In genomic region chr17:35732806-35733136, GRCh38 we compare ENCODE assay signal across 13 cellular contexts. TPM values are rescaled to one million over a fixed set of nuclear protein-coding genes. Genes with fewer than 3 reads are reported as not detected.
DNase-seq lines count a peak whose midpoint lies in the region; ATAC-seq and TF ChIP-seq lines count a peak whose summit lies in the region.
"Had no signal": no experiment of that assay in that cellular context is flagged by ENCODE, and none has a peak within 500 bp of the region (broad histone marks: within the 10 kb centered on the region; RNA-seq: fewer than 3 reads in every experiment).

No MANE protein-coding gene starts in this region.

- no peaks in the 10 kb centered on the region for H3K9me3 ChIP-seq in CD8-positive, alpha-beta memory T cell (ENCODE audit: low read length)
- H3K9me3 ChIP-seq in mesodermal cell (ENCODE audit: control insufficient read depth, low read length): no peaks in the 10 kb centered on the region

- CTCF ChIA-PET in AG04449 (lab: Yijun Ruan, JAX): interaction anchor here (1.7 to 6.5 kb wide), 4 partner anchors 11 to 119 kb away, joined by 7 to 43 read pairs (median 8); no protein-coding TSS in a partner anchor
- CTCF ChIA-PET in CD8-positive, alpha-beta memory T cell (lab: Charles Lee): interaction anchor here (2.0 kb wide), 1 partner anchor 14 kb away, joined by 6 read pairs; no protein-coding TSS in a partner anchor

- H3K4me3 Mint-ChIP-seq in CD8-positive, alpha-beta memory T cell: peak overlapping the region in 5 of 7 donors; percentile 59 to 79 (median 65)
- H3K4me3 Mint-ChIP-seq in activated naive CD8-positive, alpha-beta T cell treated with anti-CD3 and anti-CD28 coated beads, Interleukin-2, amount 50 U/mL, for 24 hours: peak overlapping the region; percentile 66
- H3K4me3 Mint-ChIP-seq in stimulated activated memory B cell treated with anti-CD40 and anti-IgM and Interleukin-4, amounts not matched to agents 10 μg/mL and 1 μg/mL and 100 μg/mL, for 72 hours: no peak overlapping the region

- H3K27ac ChIP-seq in CD8-positive, alpha-beta memory T cell (ENCODE audit: low read depth, low read length): no peak overlapping the region
- H3K27ac ChIP-seq in mesodermal cell (ENCODE audit: low read depth, low read length, severe bottlenecking): no peak overlapping the region

- no peaks in the 10 kb centered on the region for H3K27me3 ChIP-seq in CD8-positive, alpha-beta memory T cell (ENCODE audit: insufficient read depth, low read length, poor library complexity, severe bottlenecking)

- peaks cover 0 to 2% of the 10 kb centered on the region in 2 donors for H3K27me3 Mint-ChIP-seq in CD8-positive, alpha-beta memory T cell
- H3K27me3 Mint-ChIP-seq in activated naive CD8-positive, alpha-beta T cell treated with anti-CD3 and anti-CD28 coated beads, Interleukin-2, amount 50 U/mL, for 24 hours: no peaks in the 10 kb centered on the region
- H3K27me3 Mint-ChIP-seq in stimulated activated memory B cell treated with anti-CD40 and anti-IgM and Interleukin-4, amounts not matched to agents 10 μg/mL and 1 μg/mL and 100 μg/mL, for 72 hours: peaks cover 9% of the 10 kb centered on the region
- H3K27me3 Mint-ChIP-seq: stimulated activated naive CD8-positive, alpha-beta T cell treated with anti-CD3 and anti-CD28 coated beads, Interleukin-15, Interleukin-2, amounts not matched to agents 100 ng/mL and 50 ng/mL, for 24 hours had no signal

- TF ChIP-seq CTCF in AG04449 (IDR thresholded peaks at IDR 0.05; ENCODE audit: insufficient read depth, low read length, missing control alignments): no peak

- H3K4me1 Mint-ChIP-seq in CD8-positive, alpha-beta memory T cell: peaks cover 12 to 24% (median 19%) of the 10 kb centered on the region in 3 donors
- H3K4me1 Mint-ChIP-seq in activated naive CD8-positive, alpha-beta T cell treated with anti-CD3 and anti-CD28 coated beads, Interleukin-2, amount 50 U/mL, for 24 hours: peaks cover 11% of the 10 kb centered on the region
- peaks cover 11% of the 10 kb centered on the region for H3K4me1 Mint-ChIP-seq in stimulated activated memory B cell treated with anti-CD40 and anti-IgM and Interleukin-4, amounts not matched to agents 10 μg/mL and 1 μg/mL and 100 μg/mL, for 72 hours

- H3K36me3 Mint-ChIP-seq in CD8-positive, alpha-beta memory T cell: peaks cover 0 to 11% (median 4%) of the 10 kb centered on the region in 3 donors
- no peaks in the 10 kb centered on the region for H3K36me3 Mint-ChIP-seq in activated naive CD8-positive, alpha-beta T cell treated with anti-CD3 and anti-CD28 coated beads, Interleukin-2, amount 50 U/mL, for 24 hours (ENCODE audit: low read depth)
- H3K36me3 Mint-ChIP-seq in stimulated activated memory B cell treated with anti-CD40 and anti-IgM and Interleukin-4, amounts not matched to agents 10 μg/mL and 1 μg/mL and 100 μg/mL, for 72 hours: peaks cover 10% of the 10 kb centered on the region
- H3K36me3 Mint-ChIP-seq: activated naive CD4-positive, alpha-beta T cell treated with anti-CD3 and anti-CD28 coated beads, Interleukin-2, amount 50 U/mL, for 72 hours had no signal

- peak overlapping the region in 2 of 8 donors; percentile 61 to 65 for H3K27ac Mint-ChIP-seq in CD8-positive, alpha-beta memory T cell
- H3K27ac Mint-ChIP-seq in activated naive CD8-positive, alpha-beta T cell treated with anti-CD3 and anti-CD28 coated beads, Interleukin-2, amount 50 U/mL, for 24 hours: no peak overlapping the region
- H3K27ac Mint-ChIP-seq in stimulated activated memory B cell treated with anti-CD40 and anti-IgM and Interleukin-4, amounts not matched to agents 10 μg/mL and 1 μg/mL and 100 μg/mL, for 72 hours: no peak overlapping the region
- H3K27ac Mint-ChIP-seq: stimulated activated naive CD8-positive, alpha-beta T cell treated with anti-CD3 and anti-CD28 coated beads, Interleukin-15, Interleukin-2, amounts not matched to agents 100 ng/mL and 50 ng/mL, for 24 hours had no signal

- no peaks in the 10 kb centered on the region for H3K9me3 Mint-ChIP-seq in CD8-positive, alpha-beta memory T cell
- H3K9me3 Mint-ChIP-seq in activated naive CD8-positive, alpha-beta T cell treated with anti-CD3 and anti-CD28 coated beads, Interleukin-2, amount 50 U/mL, for 24 hours: no peaks in the 10 kb centered on the region
- H3K9me3 Mint-ChIP-seq in stimulated activated memory B cell treated with anti-CD40 and anti-IgM and Interleukin-4, amounts not matched to agents 10 μg/mL and 1 μg/mL and 100 μg/mL, for 72 hours: no peaks in the 10 kb centered on the region
- H3K9me3 Mint-ChIP-seq: activated naive CD4-positive, alpha-beta T cell treated with anti-CD3 and anti-CD28 coated beads, Interleukin-2, amount 50 U/mL, for 72 hours; stimulated activated naive CD8-positive, alpha-beta T cell treated with anti-CD3 and anti-CD28 coated beads, Interleukin-15, Interleukin-2, amounts not matched to agents 100 ng/mL and 50 ng/mL, for 24 hours had no signal

- H3K4me1 ChIP-seq in CD8-positive, alpha-beta memory T cell (ENCODE audit: insufficient read depth, low read length): peaks cover 8% of the 10 kb centered on the region
- peaks cover 12% of the 10 kb centered on the region for H3K4me1 ChIP-seq in mesodermal cell (ENCODE audit: control insufficient read depth, insufficient read depth, low read length, poor library complexity, severe bottlenecking)

- WGBS in mesodermal cell (ENCODE audit: insufficient coverage in 2 of 2), 2 experiments: 71% methylated on average over 1 of the region's 1 CpG; no CpG with 5 or more reads in 1 of the 2 experiments

- H3K4me3 ChIP-seq in AG04449 (ENCODE audit: low read depth, low read length) (peak overlapping the region; percentile 6; the same call in 1 of the 2 replicates), mesodermal cell (ENCODE audit: extremely low read depth, insufficient read depth, low read length, poor library complexity, severe bottlenecking) (peak overlapping the region; percentile 62)
- no peak overlapping the region for H3K4me3 ChIP-seq in CD8-positive, alpha-beta memory T cell (ENCODE audit: low read length)

- DNase-seq in AG04449 (ENCODE audit: low read depth, low spot score): no peak
- DNase-seq in CD8-positive, alpha-beta memory T cell: no peak
- no peak for DNase-seq in activated naive CD8-positive, alpha-beta T cell treated with anti-CD3 and anti-CD28 coated beads, Interleukin-2, amount 50 U/mL, for 24 hours
- no peak for DNase-seq in amniotic stem cell (lab: John Stamatoyannopoulos, UW)
- DNase-seq in iPS-NIHi11 (ENCODE audit: low spot score): no peak
- DNase-seq: NCI-H2081; stimulated activated CD4-positive, alpha-beta T cell treated with anti-CD3 and anti-CD28 coated beads, Interleukin-4, amount 100 ng/mL, for 4 hours had no signal

- ATAC-seq in activated naive CD8-positive, alpha-beta T cell treated with anti-CD3 and anti-CD28 coated beads, Interleukin-2, amount 50 U/mL, for 24 hours: no peak
- ATAC-seq in GM18870 (IDR thresholded peaks at IDR 0.05; ENCODE audit: unreplicated experiment): no peak
- ATAC-seq in stimulated activated memory B cell treated with anti-CD40 and anti-IgM and Interleukin-4, amounts not matched to agents 10 μg/mL and 1 μg/mL and 100 μg/mL, for 72 hours: no peak
- ATAC-seq: activated naive CD4-positive, alpha-beta T cell treated with anti-CD3 and anti-CD28 coated beads, Interleukin-2, amount 50 U/mL, for 72 hours had no signal

- POLR2A ChIA-PET in AG04449 (lab: Yijun Ruan, JAX): no interaction called here
- POLR2A ChIA-PET in CD8-positive, alpha-beta memory T cell (lab: Charles Lee): no interaction called here

- no peaks in the 10 kb centered on the region for H3K36me3 ChIP-seq in CD8-positive, alpha-beta memory T cell (ENCODE audit: insufficient read depth, low read length)
- peaks cover 12% of the 10 kb centered on the region for H3K36me3 ChIP-seq in mesodermal cell (ENCODE audit: control insufficient read depth, insufficient read depth, low read length)

RNA-seq across cellular contexts. Expression of gene RASL10B, which starts 1.3 kb away (rescaled TPM):
- under 1 TPM; 0.79 to 0.80 TPM for total RNA-seq in CD8-positive, alpha-beta memory T cell
- 0.12 TPM for polyA plus RNA-seq in CD8-positive, alpha-beta memory T cell
- 56.3 TPM for polyA plus RNA-seq in mesodermal cell (2013, experiment 1 of 2)
- 53.3 TPM for polyA plus RNA-seq in mesodermal cell (2013, experiment 2 of 2)

RNA-seq across cellular contexts. Expression of gene GAS2L2, which starts 20.3 kb away (rescaled TPM):
- under 1 TPM in 1 of 2 experiments, not detected in 1; 0.07 TPM for total RNA-seq in CD8-positive, alpha-beta memory T cell
- not detected for polyA plus RNA-seq in CD8-positive, alpha-beta memory T cell
- polyA plus RNA-seq in mesodermal cell (2013, experiment 1 of 2): 0.18 TPM
- not detected for polyA plus RNA-seq in mesodermal cell (2013, experiment 2 of 2)
- total RNA-seq: pulmonary artery endothelial cell had no signal

RNA-seq across cellular contexts. Expression of gene C17orf50, which starts 27.9 kb away (rescaled TPM):
- not detected for total RNA-seq in CD8-positive, alpha-beta memory T cell
- polyA plus RNA-seq in CD8-positive, alpha-beta memory T cell: not detected
- not detected for polyA plus RNA-seq in mesodermal cell (2013, experiment 1 of 2)
- polyA plus RNA-seq in mesodermal cell (2013, experiment 2 of 2): not detected
- total RNA-seq: activated naive CD4-positive, alpha-beta T cell treated with anti-CD3 and anti-CD28 coated beads, Interleukin-2, amount 50 U/mL, for 72 hours; pulmonary artery endothelial cell had no signal
